In the genomic region with DNA sequence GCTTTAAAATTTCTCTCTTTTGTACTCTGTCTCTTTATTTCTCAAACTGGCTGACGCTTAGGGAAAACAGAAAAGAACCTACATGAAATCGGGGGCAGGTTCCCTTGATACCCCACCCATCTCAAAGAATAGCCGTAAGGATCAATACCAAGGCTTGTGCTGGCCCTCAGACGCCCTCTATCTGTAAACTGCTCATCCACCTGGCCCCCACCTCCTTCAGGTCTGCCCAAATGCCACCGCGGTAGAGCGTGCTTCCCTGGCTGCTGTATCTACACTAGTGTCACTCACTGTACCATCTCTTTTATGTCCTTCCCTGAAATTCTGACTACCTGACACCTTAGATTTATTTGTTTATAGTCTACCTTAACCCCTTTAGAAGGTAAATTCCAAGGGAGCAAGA, we compare ENCODE assay signal across 24 cellular contexts.
DNase-seq lines count a peak whose midpoint lies in the region; FAIRE-seq and TF ChIP-seq lines count a peak whose summit lies in the region.
"Had no signal": no experiment of that assay in that cellular context is flagged by ENCODE, and none has a peak within 500 bp of the region (broad histone marks: within the 10 kb centered on the region; RNA-seq: fewer than 3 reads in every experiment).

No MANE protein-coding gene starts in this region.

- H2BK120ac ChIP-seq in H9 (ENCODE audit: low read depth, low read length, poor library complexity, severe bottlenecking) (no peak overlapping the region), H1 (replicated peaks; ENCODE audit: low read depth, low read length) (no peak overlapping the region)

- H3K4ac ChIP-seq in H9 (ENCODE audit: low read depth, low read length) (no peak overlapping the region), H1 (replicated peaks; ENCODE audit: insufficient read length, low read depth, low read length) (no peak overlapping the region)

- no peak overlapping the region for H2BK15ac ChIP-seq in H9 (ENCODE audit: low read depth, low read length)
- H2BK15ac ChIP-seq in H1 (ENCODE audit: low read length): no peak overlapping the region

- no peaks in the 10 kb centered on the region for H3F3A ChIP-seq in OCI-LY1 (ENCODE audit: insufficient read depth, low read length)

- no peak overlapping the region for H3K14ac ChIP-seq in H9 (ENCODE audit: insufficient read depth, low read length)
- H3K14ac ChIP-seq in H1 (ENCODE audit: insufficient read length): no peak overlapping the region

- H3K23ac ChIP-seq in H9 (ENCODE audit: insufficient read length, low read depth, low read length): no peak overlapping the region
- H3K23ac ChIP-seq in H1 (ENCODE audit: insufficient read length): no peak overlapping the region

- H3K79me1 ChIP-seq in H9 (ENCODE audit: insufficient read depth, low read depth, low read length, poor library complexity, severe bottlenecking) (no peaks in the 10 kb centered on the region), H1 (ENCODE audit: low read depth, low read length) (no peaks in the 10 kb centered on the region)

- H4K91ac ChIP-seq in H9 (ENCODE audit: insufficient read length, low read depth, low read length): no peak overlapping the region
- no peak overlapping the region for H4K91ac ChIP-seq in H1 (replicated peaks; ENCODE audit: insufficient read length, low read length)

- H3K27ac ChIP-seq in H9 (ENCODE audit: insufficient read length, low read depth, low read length) (no peak overlapping the region), OCI-LY1 (ENCODE audit: low read depth, low read length, poor library complexity, severe bottlenecking) (no peak overlapping the region), H1 (ENCODE audit: low read depth, low read length) (no peak overlapping the region), Peyer's patch (no peak overlapping the region)

- no peak for FAIRE-seq in H1 (lab: Jason Lieb, UNC)
- FAIRE-seq: G401.6, GM12878, K562, RCC 7860 had no signal

- H3K56ac ChIP-seq in H9 (ENCODE audit: insufficient read length, low read depth, low read length) (no peak overlapping the region), H1 (replicated peaks; ENCODE audit: insufficient read length, low read depth, low read length) (no peak overlapping the region)

- DNase-seq in H9: no peak
- DNase-seq in H1 (ENCODE audit: low read depth in 1 of 2, low spot score in 2 of 2): no peak
- DNase-seq in progenitor cell of endocrine pancreas (ENCODE audit: low spot score, unreplicated experiment): no peak
- DNase-seq in effector CD4-positive, alpha-beta T cell: no peak
- no peak for DNase-seq in NCI-H2107 treated with DMSO at 0.1 percent for 48 hours (lab: John Stamatoyannopoulos, UW; ENCODE audit: unreplicated experiment)
- DNase-seq in Peyer's patch: no peak
- DNase-seq: C1 segment of cervical spinal cord; Caco-2; CD8-positive, alpha-beta T cell; GOT3; Kasumi-1; NCI-H1092 treated with DMSO at 0.1 percent for 48 hours; NCI-H1436; NCI-H187 treated with DMSO at 0.1 percent for 48 hours; NCI-H2107; NCI-H2227 treated with DMSO at 0.1 percent for 48 hours; NCI-H510A; NCI-H69; OCI-M1 had no signal

- H4K5ac ChIP-seq in H9 (ENCODE audit: insufficient read length, low read depth, low read length) (no peak overlapping the region), H1 (ENCODE audit: insufficient read length, low read depth, low read length) (no peak overlapping the region)

- H3K4me3 Mint-ChIP-seq in H9: no peak overlapping the region
- H3K4me3 Mint-ChIP-seq in progenitor cell of endocrine pancreas (ENCODE audit: low read depth): no peak overlapping the region
- H3K4me3 Mint-ChIP-seq: CD8-positive, alpha-beta T cell had no signal

- H3K27ac Mint-ChIP-seq in H9: no peak overlapping the region
- peak overlapping the region; percentile 65 for H3K27ac Mint-ChIP-seq in progenitor cell of endocrine pancreas
- H3K27ac Mint-ChIP-seq: CD8-positive, alpha-beta T cell had no signal

- H3K9me3 ChIP-seq in H9 (ENCODE audit: control insufficient read depth, low read depth, low read length): no peaks in the 10 kb centered on the region
- H3K9me3 ChIP-seq in OCI-LY1 (ENCODE audit: low read length): no peaks in the 10 kb centered on the region
- no peaks in the 10 kb centered on the region for H3K9me3 ChIP-seq in H1 (ENCODE audit: insufficient read depth in 2 of 2, low read depth in 1 of 2, low read length in 1 of 2)
- no peaks in the 10 kb centered on the region for H3K9me3 ChIP-seq in Peyer's patch
- H3K9me3 ChIP-seq: Caco-2 had no signal

- peaks cover 23 to 24% of the 10 kb centered on the region in 2 experiments for H3K4me1 Mint-ChIP-seq in H9
- H3K4me1 Mint-ChIP-seq in progenitor cell of endocrine pancreas (ENCODE audit: low read depth): peaks cover 1% of the 10 kb centered on the region

- no peak for TF ChIP-seq EP300 in H1 (IDR thresholded peaks at IDR 0.05; ENCODE audit: borderline replicate concordance in 1 of 2, low read depth in 2 of 2, low read length in 2 of 2)

- H3K18ac ChIP-seq in H9 (ENCODE audit: insufficient read length, low read depth, low read length) (no peak overlapping the region), H1 (ENCODE audit: extremely low read depth, low read length) (no peak overlapping the region; the same call in 1 of the 2 replicates)

- H3K36me3 ChIP-seq in OCI-LY1 (ENCODE audit: insufficient read depth, low read length) (no peaks in the 10 kb centered on the region), H1 (ENCODE audit: control insufficient read depth in 2 of 4, insufficient read depth in 4 of 4, low read length in 3 of 4) (no peaks in the 10 kb centered on the region), Peyer's patch (no peaks in the 10 kb centered on the region)

- CTCF ChIA-PET in H1 (lab: Charles Lee; ENCODE audit: partially characterized antibody): interaction anchor here (0.9 to 4.9 kb wide), 7 partner anchors 9 to 228 kb away, joined by 3 to 38 read pairs (median 8); no protein-coding TSS in a partner anchor

- H2BK12ac ChIP-seq in H9 (ENCODE audit: insufficient read length, low read depth, low read length) (no peak overlapping the region), H1 (ENCODE audit: low read depth, low read length) (no peak overlapping the region)

- H3K9me2 ChIP-seq in OCI-LY1 (ENCODE audit: low read depth, low read length): no peaks in the 10 kb centered on the region

- peak; percentile 25 to 40; a peak in 3 of 4 replicates for TF ChIP-seq RAD21 in H1 (IDR thresholded peaks at IDR 0.05 in 1 of 2, conservative IDR thresholded peaks at IDR 0.05 in 1 of 2; ENCODE audit: low read depth in 2 of 2, low read length in 2 of 2)

- H3K4me1 ChIP-seq in H9 (ENCODE audit: insufficient read depth, low read length) (peaks cover 5% of the 10 kb centered on the region; the same call in 1 of the 2 replicates), OCI-LY1 (ENCODE audit: insufficient read depth, low read length, severe bottlenecking) (no peaks in the 10 kb centered on the region), H1 (replicated peaks in 1 of 4; ENCODE audit: control insufficient read depth in 3 of 4, insufficient read depth in 4 of 4, low read length in 3 of 4) (peaks cover 0 to 8% (median 2%) of the 10 kb centered on the region in 4 experiments; a peak in 5 of 7 replicates), Peyer's patch (no peaks in the 10 kb centered on the region)
- H3K4me1 ChIP-seq: Caco-2 had no signal

- no peak overlapping the region for H3K9ac ChIP-seq in H9 (ENCODE audit: extremely low read depth, insufficient read length, low read length)
- no peak overlapping the region for H3K9ac ChIP-seq in OCI-LY1 (ENCODE audit: low read length)
- no peak overlapping the region for H3K9ac ChIP-seq in H1 (replicated peaks in 1 of 4; ENCODE audit: extremely low read depth in 1 of 4, low read depth in 3 of 4, low read length in 3 of 4)

- TF ChIP-seq POLR2A in H1 (IDR thresholded peaks at IDR 0.05; ENCODE audit: control extremely low read depth in 1 of 2, low read depth in 2 of 2, low read length in 2 of 2) (no peak), Peyer's patch (IDR thresholded peaks at IDR 0.05) (no peak)

- H2AFZ ChIP-seq in H9 (ENCODE audit: low read length) (no peak overlapping the region), OCI-LY1 (ENCODE audit: low read length) (no peak overlapping the region), H1 (ENCODE audit: low read length) (no peak overlapping the region)

- H3K4me3 ChIP-seq in OCI-LY1 (ENCODE audit: low read depth, low read length, poor library complexity, severe bottlenecking) (no peak overlapping the region), H1 (ENCODE audit: extremely low read depth in 1 of 4, insufficient read depth in 2 of 4, low read depth in 3 of 4, low read length in 4 of 4) (no peak overlapping the region), Peyer's patch (no peak overlapping the region)
- H3K4me3 ChIP-seq: GM12878, K562 had no signal

- no peak overlapping the region for H3T11ph ChIP-seq in H9 (ENCODE audit: low read length)

- WGBS in H9 (ENCODE audit: extremely low coverage, insufficient read length, low lambda C conversion rate): no CpG with 5 or more reads among the region's 7 CpGs
- WGBS in H1 (ENCODE audit: extremely low coverage in 1 of 2, insufficient coverage in 1 of 2, insufficient read length in 1 of 2, insufficient replicate concordance in 2 of 2, low coverage in 1 of 2, low lambda C conversion rate in 2 of 2, missing lambda C conversion rate in 1 of 2), 2 experiments: 68% methylated on average over 7 of the region's 7 CpGs; no CpG with 5 or more reads in 1 of the 2 experiments

- H3K9me3 Mint-ChIP-seq in H9: peaks cover 0 to 1% of the 10 kb centered on the region in 2 experiments; a peak in 1 of 5 replicates
- H3K9me3 Mint-ChIP-seq in progenitor cell of endocrine pancreas (ENCODE audit: low read depth): peaks cover 4% of the 10 kb centered on the region
- H3K9me3 Mint-ChIP-seq: CD8-positive, alpha-beta T cell had no signal

- POLR2A ChIA-PET in H1 (lab: Charles Lee; ENCODE audit: partially characterized antibody): no interaction called here

- no peak overlapping the region for H3K4me2 ChIP-seq in H9 (ENCODE audit: insufficient read depth, insufficient read length, low read length)
- H3K4me2 ChIP-seq in OCI-LY1 (ENCODE audit: low read length): no peak overlapping the region
- no peak overlapping the region for H3K4me2 ChIP-seq in H1 (ENCODE audit: insufficient read depth in 1 of 2, low read depth in 2 of 2, low read length in 2 of 2)

- H3K79me2 ChIP-seq in H9 (ENCODE audit: insufficient read depth, low read length) (no peaks in the 10 kb centered on the region), OCI-LY1 (ENCODE audit: insufficient read depth, low read length) (no peaks in the 10 kb centered on the region), H1 (ENCODE audit: control insufficient read depth in 1 of 2, insufficient read depth in 2 of 2, low read length in 2 of 2) (no peaks in the 10 kb centered on the region)

- H3K27me3 ChIP-seq in H9 (ENCODE audit: insufficient read depth, low read length) (no peaks in the 10 kb centered on the region), OCI-LY1 (ENCODE audit: insufficient read depth, low read length) (no peaks in the 10 kb centered on the region), H1 (replicated peaks in 1 of 4; ENCODE audit: control insufficient read depth in 3 of 4, extremely low read depth in 1 of 4, insufficient read depth in 3 of 4, low read length in 3 of 4) (peaks cover 0 to 1% (median 0%) of the 10 kb centered on the region in 4 experiments; a peak in 1 of 7 replicates), Peyer's patch (no peaks in the 10 kb centered on the region)

- H3K23me2 ChIP-seq in H9 (ENCODE audit: insufficient read length, low read depth, low read length, poor library complexity, severe bottlenecking): no peaks in the 10 kb centered on the region
- no peaks in the 10 kb centered on the region for H3K23me2 ChIP-seq in H1 (ENCODE audit: low read depth, low read length)

- H3K36me3 Mint-ChIP-seq in H9 (ENCODE audit: insufficient read depth in 1 of 3, low read depth in 3 of 3) (peaks cover 0 to 4% (median 0%) of the 10 kb centered on the region in 3 experiments; a peak in 2 of 7 replicates), progenitor cell of endocrine pancreas (ENCODE audit: insufficient read depth) (no peaks in the 10 kb centered on the region)
- H3K36me3 Mint-ChIP-seq: CD8-positive, alpha-beta T cell had no signal

- H2BK20ac ChIP-seq in H9 (ENCODE audit: low read depth, low read length, poor library complexity, severe bottlenecking) (no peak overlapping the region), H1 (ENCODE audit: low read length) (no peak overlapping the region)

- no peaks in the 10 kb centered on the region for H4K20me1 ChIP-seq in H9 (ENCODE audit: control insufficient read depth, insufficient read depth, insufficient read length)
- H4K20me1 ChIP-seq in OCI-LY1 (ENCODE audit: insufficient read depth, low read length): no peaks in the 10 kb centered on the region
- no peaks in the 10 kb centered on the region for H4K20me1 ChIP-seq in H1 (replicated peaks in 1 of 2; ENCODE audit: control insufficient read depth in 1 of 2, insufficient read depth in 2 of 2, low read length in 2 of 2)

- H4K8ac ChIP-seq in H9 (replicated peaks; ENCODE audit: insufficient read length, low read depth, low read length) (no peak overlapping the region), H1 (ENCODE audit: extremely low read depth, insufficient read depth, low read length) (no peak overlapping the region)

- H2BK5ac ChIP-seq in H9 (ENCODE audit: insufficient read length, low read length) (no peak overlapping the region), H1 (ENCODE audit: low read depth, low read length) (no peak overlapping the region)

- no peak overlapping the region for H2AK5ac ChIP-seq in H9 (ENCODE audit: insufficient read length, low read length)
- no peak overlapping the region for H2AK5ac ChIP-seq in H1 (ENCODE audit: low read depth, low read length)

- peak; percentile 41; the same call in 2 of the 3 replicates for TF ChIP-seq CTCF in H9 (conservative IDR thresholded peaks at IDR 0.05)
- TF ChIP-seq CTCF in OCI-LY1 (IDR thresholded peaks at IDR 0.05; ENCODE audit: low read length): 0 out of 2 replicates have a peak, but pooled peaks have one; percentile 6
- peak; percentile 21 to 43 (median 42); a peak in 3 of 4 replicates for TF ChIP-seq CTCF in H1 (IDR thresholded peaks at IDR 0.05; ENCODE audit: control extremely low read depth in 1 of 3, insufficient read depth in 1 of 3, low read depth in 1 of 3, low read length in 3 of 3)
- no peak for TF ChIP-seq CTCF in progenitor cell of endocrine pancreas (IDR thresholded peaks at IDR 0.05; ENCODE audit: unreplicated experiment)
- TF ChIP-seq CTCF in Peyer's patch (IDR thresholded peaks at IDR 0.05): no peak

- peaks cover 6% of the 10 kb centered on the region for H3K27me3 Mint-ChIP-seq in H9 (ENCODE audit: low read depth)
- H3K27me3 Mint-ChIP-seq in progenitor cell of endocrine pancreas: no peaks in the 10 kb centered on the region

Comparison
In these comparisons a context has a peak if more than half of its experiments do, and no peak if none do; other contexts are left out.
1. CTCF ChIP-seq: peak in H9 (single experiment), OCI-LY1 (single experiment) and H1 (3 of 3); none in progenitor cell of endocrine pancreas (single experiment) and Peyer's patch (0 of 6).